Comparison of ENCODE assay signal across 9 cellular contexts in genomic region chr5:89397096-89397495, GRCh38.
DNase-seq lines count a peak whose midpoint lies in the region; ATAC-seq, FAIRE-seq and TF ChIP-seq lines count a peak whose summit lies in the region.
"Had no signal": no experiment of that assay in that cellular context is flagged by ENCODE, and none has a peak within 500 bp of the region (broad histone marks: within the 10 kb centered on the region; RNA-seq: fewer than 3 reads in every experiment).

No MANE protein-coding gene starts in this region.

- H3K4me3 Mint-ChIP-seq in T-helper 17 cell: no peak overlapping the region

- TF ChIP-seq POLR2A in prostate gland (IDR thresholded peaks at IDR 0.05) (no peak), HepG2 (IDR thresholded peaks at IDR 0.05; ENCODE audit: insufficient read depth in 1 of 2, low read depth in 2 of 2, low read length in 2 of 2) (no peak)

- no peaks in the 10 kb centered on the region for H4K20me1 ChIP-seq in HepG2 (ENCODE audit: insufficient read depth, low read length)

- H3K9me3 ChIP-seq in T-helper 17 cell (ENCODE audit: control insufficient read depth, low read length, poor library complexity, severe bottlenecking) (no peaks in the 10 kb centered on the region), prostate gland (no peaks in the 10 kb centered on the region), HepG2 (ENCODE audit: low read length) (no peaks in the 10 kb centered on the region)

- CTCF ChIA-PET in HepG2 (lab: Yijun Ruan, JAX; ENCODE audit: low intra/inter-chr PET ratio, low total read pairs): no interaction called here

- no peak overlapping the region for H2AFZ ChIP-seq in HepG2 (ENCODE audit: low read length)

- no peak for TF ChIP-seq EP300 in HepG2 (IDR thresholded peaks at IDR 0.05; ENCODE audit: low read depth in 2 of 2, low read length in 2 of 2)
- no peak for TF ChIP-seq EP300 in HepG2 (CRISPR knock-in tag; IDR thresholded peaks at IDR 0.05; ENCODE audit: borderline replicate concordance)

- no peaks in the 10 kb centered on the region for H3K27me3 Mint-ChIP-seq in T-helper 17 cell

- TF ChIP-seq RAD21 in HepG2 (CRISPR knock-in tag; IDR thresholded peaks at IDR 0.05): no peak

- whole genome bisulfite sequencing in prostate gland: 91% methylated on average over 1 of the region's 1 CpG
- WGBS in HepG2 (ENCODE audit: low lambda C conversion rate): 0% methylated on average over 1 of the region's 1 CpG

- H3K4me1 Mint-ChIP-seq in T-helper 17 cell: no peaks in the 10 kb centered on the region

- intact Hi-C loops in prostate gland (cut with DNase I): no loop called here
- intact Hi-C loops in HepG2 (cut with micrococcal nuclease; ENCODE audit: unreplicated experiment): no loop called here

- no peak overlapping the region for H3K9ac ChIP-seq in HepG2 (ENCODE audit: insufficient read depth, low read depth, low read length)

- DNase-seq in DMS53 (lab: John Stamatoyannopoulos, UW) (peak; percentile 10), DMS53 treated with DMSO at 0.1 percent for 48 hours (lab: John Stamatoyannopoulos, UW; ENCODE audit: unreplicated experiment) (no peak), T-helper 17 cell (no peak), stromal cell of bone marrow (ENCODE audit: low read depth) (peak; percentile 13), NCI-H774 (lab: John Stamatoyannopoulos, UW) (no peak), prostate gland (ENCODE audit: low spot score) (no peak), HepG2 (ENCODE audit: low spot score) (no peak)

- H3K36me3 ChIP-seq in prostate gland: no peaks in the 10 kb centered on the region
- no peaks in the 10 kb centered on the region for H3K36me3 ChIP-seq in HepG2 (replicated peaks in 1 of 2; ENCODE audit: control insufficient read depth in 1 of 2, insufficient read depth in 2 of 2, low read length in 2 of 2)

- H3K27ac Mint-ChIP-seq in T-helper 17 cell: no peak overlapping the region

- no peak for FAIRE-seq in HepG2 (lab: Jason Lieb, UNC)

- H3K4me3 ChIP-seq in prostate gland (no peak overlapping the region), HepG2 (replicated peaks in 1 of 3; ENCODE audit: insufficient read depth in 1 of 3, low read depth in 2 of 3, low read length in 3 of 3) (no peak overlapping the region)

- no peak overlapping the region for H3K4me2 ChIP-seq in HepG2 (ENCODE audit: low read depth, low read length)

- H3K36me3 Mint-ChIP-seq in T-helper 17 cell (ENCODE audit: low read depth): no peaks in the 10 kb centered on the region

- H3K27ac ChIP-seq in prostate gland (no peak overlapping the region), HepG2 (ENCODE audit: extremely low read length, insufficient read depth, low read length) (no peak overlapping the region)
- H3K27ac ChIP-seq: 22Rv1 had no signal

- no peak for TF ChIP-seq CTCF in prostate gland (IDR thresholded peaks at IDR 0.05)
- no peak for TF ChIP-seq CTCF in HepG2 (CRISPR knock-in tag; IDR thresholded peaks at IDR 0.05)

- no peaks in the 10 kb centered on the region for H3K4me1 ChIP-seq in prostate gland (replicated peaks)
- H3K4me1 ChIP-seq in HepG2 (ENCODE audit: insufficient read depth, low read length): no peaks in the 10 kb centered on the region

- H3K79me2 ChIP-seq in HepG2 (ENCODE audit: insufficient read depth, low read length): no peaks in the 10 kb centered on the region

- POLR2A ChIA-PET in HepG2 (lab: Yijun Ruan, JAX): no interaction called here

- H3K27me3 ChIP-seq in prostate gland (replicated peaks; ENCODE audit: insufficient read depth): no peaks in the 10 kb centered on the region
- H3K27me3 ChIP-seq in HepG2 (ENCODE audit: control insufficient read depth in 1 of 2, insufficient read depth in 2 of 2, low read length in 2 of 2): no peaks in the 10 kb centered on the region

- no TSS peak for BruUV-seq in HepG2 (replicated peaks; lab: Mats Ljungman, UMichigan)

- in situ Hi-C loops in HepG2 (cut with HindIII; ENCODE audit: extremely low pct_ligation_motif_present, low pct_unique_long_range_greater_than_20kb): no loop called here

- peak; percentile 76 for ATAC-seq in HG03103 (IDR thresholded peaks at IDR 0.05; ENCODE audit: low read depth, unreplicated experiment)
- ATAC-seq in T-helper 17 cell: peak; percentile 50
- ATAC-seq in HepG2: no peak

TF ChIP-seq in HepG2, 621 proteins besides CTCF, POLR2A, EP300 and RAD21:
- TF ChIP-seq SRY (CRISPR knock-in tag; IDR thresholded peaks at IDR 0.05): no peak
- no peak for TF ChIP-seq ONECUT2 (CRISPR knock-in tag; IDR thresholded peaks at IDR 0.05)
- TF ChIP-seq ATF6 (CRISPR knock-in tag; conservative IDR thresholded peaks at IDR 0.05): no peak
- TF ChIP-seq ZNF569 (CRISPR knock-in tag; IDR thresholded peaks at IDR 0.05; ENCODE audit: borderline replicate concordance): no peak
- no peak for TF ChIP-seq ZNF10 (CRISPR knock-in tag; IDR thresholded peaks at IDR 0.05; ENCODE audit: borderline replicate concordance, low read depth)
- TF ChIP-seq GABPA (IDR thresholded peaks at IDR 0.05; ENCODE audit: low read depth, low read length): no peak
- no peak for TF ChIP-seq GABPA (CRISPR knock-in tag; IDR thresholded peaks at IDR 0.05; ENCODE audit: low read depth)
- TF ChIP-seq ATM (IDR thresholded peaks at IDR 0.05; ENCODE audit: borderline replicate concordance): no peak
- TF ChIP-seq ZNF678 (CRISPR knock-in tag; IDR thresholded peaks at IDR 0.05): no peak
- no peak for TF ChIP-seq MXD3 (CRISPR knock-in tag; IDR thresholded peaks at IDR 0.05)
- TF ChIP-seq TBL1XR1 (IDR thresholded peaks at IDR 0.05; ENCODE audit: borderline replicate concordance, low read length, partially characterized antibody): no peak
- no peak for TF ChIP-seq REST (IDR thresholded peaks at IDR 0.05; ENCODE audit: borderline replicate concordance in 1 of 2, low read depth in 1 of 2, low read length in 2 of 2)
- no peak for TF ChIP-seq NR2C2 (CRISPR knock-in tag; IDR thresholded peaks at IDR 0.05; ENCODE audit: borderline replicate concordance)
- no peak for TF ChIP-seq ZIK1 (CRISPR knock-in tag; IDR thresholded peaks at IDR 0.05; ENCODE audit: borderline replicate concordance, low read depth)
- no peak for TF ChIP-seq ZSCAN12 (CRISPR knock-in tag; IDR thresholded peaks at IDR 0.05)
- no peak for TF ChIP-seq ZNF337 (CRISPR knock-in tag; IDR thresholded peaks at IDR 0.05; ENCODE audit: borderline replicate concordance, low read depth)

Comparison
In these comparisons a context has a peak if more than half of its experiments do, and no peak if none do; other contexts are left out.
1. DNase-seq: peak in DMS53 (single experiment) and stromal cell of bone marrow (single experiment); none in DMS53 treated with DMSO at 0.1 percent for 48 hours (single experiment), T-helper 17 cell (0 of 3), NCI-H774 (single experiment), prostate gland (single experiment) and HepG2 (single experiment).